8 cellular contexts compared by ENCODE assay signal in the genomic region with DNA sequence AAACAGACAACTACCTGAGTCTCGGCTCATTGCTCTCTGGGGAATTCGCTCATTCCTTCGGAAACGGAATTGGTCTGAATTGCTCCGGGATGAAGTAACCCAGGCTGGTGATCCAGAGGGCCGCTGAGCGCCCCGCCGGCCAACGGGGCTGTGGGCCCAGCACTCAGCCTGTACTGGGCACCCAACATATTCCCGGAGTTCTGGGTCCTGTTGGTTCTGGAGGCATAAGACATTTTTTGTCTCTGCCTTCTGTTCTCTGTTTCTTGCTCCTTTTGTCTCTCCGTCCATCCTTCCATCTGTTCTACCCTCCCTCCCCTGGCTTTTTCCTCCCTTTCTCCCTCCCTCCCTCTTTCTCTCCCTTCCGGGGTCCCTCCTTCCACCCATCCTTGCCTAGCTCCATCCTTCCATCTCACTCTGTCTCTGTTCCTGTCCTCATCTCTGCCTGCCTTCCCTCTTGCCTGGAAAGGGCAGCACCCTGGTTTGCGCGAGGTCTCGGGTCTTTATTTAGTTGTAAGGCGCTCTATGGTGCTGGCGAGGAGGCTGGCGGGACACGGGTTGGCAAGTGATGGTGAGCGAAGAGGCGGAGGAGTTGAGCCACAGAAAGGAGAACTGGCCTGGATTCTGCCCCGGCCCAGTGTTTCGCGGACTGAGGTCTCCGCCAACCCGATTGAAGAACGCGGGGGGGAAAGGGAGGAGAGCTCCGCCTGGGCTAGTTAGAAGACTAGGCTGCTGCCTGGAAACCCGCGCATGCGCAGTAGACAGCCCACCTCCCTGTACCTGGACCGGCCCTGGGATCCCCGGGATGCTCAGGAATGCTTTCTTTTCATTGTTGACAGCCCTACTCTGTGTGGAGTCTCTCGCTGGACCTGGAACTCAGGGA.
A peak's percentile ranks its signal among the peaks of the same experiment; 100 is the strongest.
DNase-seq lines count a peak whose midpoint lies in the region; ATAC-seq, FAIRE-seq and TF ChIP-seq lines count a peak whose summit lies in the region.

No MANE protein-coding gene starts in this region.

- intact Hi-C loops in HepG2 (cut with micrococcal nuclease; ENCODE audit: unreplicated experiment) = no loop called here

- no peak overlapping the region for H3K4me2 ChIP-seq in HepG2 (ENCODE audit: low read depth, low read length)

- H3K4me3 ChIP-seq in coronary artery (peak overlapping the region; percentile 57), HepG2 (replicated peaks in 1 of 3; ENCODE audit: insufficient read depth in 1 of 3, low read depth in 2 of 3, low read length in 3 of 3) (no peak overlapping the region)

- no peak for TF ChIP-seq RAD21 in HepG2 (CRISPR knock-in tag; IDR thresholded peaks at IDR 0.05)

- no peaks in the 10 kb centered on the region for H3K79me2 ChIP-seq in HepG2 (ENCODE audit: insufficient read depth, low read length)

- H3K9ac ChIP-seq in HepG2 (ENCODE audit: insufficient read depth, low read depth, low read length) = no peak overlapping the region

- CTCF ChIA-PET in HepG2 (lab: Yijun Ruan, JAX; ENCODE audit: low intra/inter-chr PET ratio, low total read pairs) = no interaction called here

- TF ChIP-seq CTCF in coronary artery (IDR thresholded peaks at IDR 0.05) (no peak), HepG2 (CRISPR knock-in tag; IDR thresholded peaks at IDR 0.05) (no peak)

- peak; percentile 62 for DNase-seq in activated CD4-positive, CD25-positive, alpha-beta regulatory T cell treated with anti-CD3 and anti-CD28 coated beads, Interleukin-2, amount 50 U/mL, for 72 hours
- DNase-seq in coronary artery (ENCODE audit: low spot score) (peak; percentile 91), HepG2 (ENCODE audit: low spot score) (peak; percentile 70), C1 segment of cervical spinal cord (lab: John Stamatoyannopoulos, UW) (no peak)
- peak; percentile 59 to 72 for DNase-seq in stimulated activated CD4-positive, alpha-beta T cell treated with anti-CD3 and anti-CD28 coated beads, Interleukin-4, amount 100 ng/mL, for 48 hours (ENCODE audit: low read depth in 2 of 2)
- no peak for DNase-seq in stimulated activated naive CD4-positive, alpha-beta T cell (lab: John Stamatoyannopoulos, UW)

- no peak for TF ChIP-seq POLR2A in HepG2 (IDR thresholded peaks at IDR 0.05; ENCODE audit: insufficient read depth in 1 of 2, low read depth in 2 of 2, low read length in 2 of 2)

- H4K20me1 ChIP-seq in HepG2 (ENCODE audit: insufficient read depth, low read length) = no peaks in the 10 kb centered on the region

- in situ Hi-C loops in HepG2 (cut with HindIII; ENCODE audit: extremely low pct_ligation_motif_present, low pct_unique_long_range_greater_than_20kb) = no loop called here

- no peaks in the 10 kb centered on the region; a peak in 1 of 5 replicates for H3K27me3 ChIP-seq in HepG2 (ENCODE audit: control insufficient read depth in 1 of 2, insufficient read depth in 2 of 2, low read length in 2 of 2)

- peaks cover 15% of the 10 kb centered on the region; the same call in 1 of the 2 replicates for H3K9me3 ChIP-seq in HepG2 (ENCODE audit: low read length)

- POLR2A ChIA-PET in HepG2 (lab: Yijun Ruan, JAX) = interaction anchor here (1.4 to 1.6 kb wide), 2 partner anchors 1014 to 1017 kb away, joined by 5 to 6 read pairs; no protein-coding TSS in a partner anchor

- TSS peak; percentile 66 for BruUV-seq in HepG2 (replicated peaks; lab: Mats Ljungman, UMichigan)

- H3K27ac ChIP-seq in coronary artery (no peak overlapping the region), HepG2 (ENCODE audit: extremely low read length, insufficient read depth, low read length) (no peak overlapping the region)

- H3K36me3 ChIP-seq in HepG2 (replicated peaks in 1 of 2; ENCODE audit: control insufficient read depth in 1 of 2, insufficient read depth in 2 of 2, low read length in 2 of 2) = no peaks in the 10 kb centered on the region

- no peak overlapping the region for H2AFZ ChIP-seq in HepG2 (ENCODE audit: low read length)

- peak; percentile 63 for ATAC-seq in GM18868 (IDR thresholded peaks at IDR 0.05; ENCODE audit: unreplicated experiment)
- ATAC-seq in HG03066 (IDR thresholded peaks at IDR 0.05; ENCODE audit: low read depth, unreplicated experiment) = peak; percentile 74
- peak; percentile 90 for ATAC-seq in HepG2

- no peaks in the 10 kb centered on the region for H3K4me1 ChIP-seq in HepG2 (ENCODE audit: insufficient read depth, low read length)

- FAIRE-seq in HepG2 (lab: Jason Lieb, UNC) = no peak

- TF ChIP-seq EP300 in HepG2 (IDR thresholded peaks at IDR 0.05; ENCODE audit: low read depth in 2 of 2, low read length in 2 of 2) (no peak), HepG2 (CRISPR knock-in tag; IDR thresholded peaks at IDR 0.05; ENCODE audit: borderline replicate concordance) (no peak)

- WGBS in HepG2 (ENCODE audit: low lambda C conversion rate) = 45% methylated on average over 36 of the region's 36 CpGs

TF ChIP-seq in HepG2, 621 proteins besides CTCF, POLR2A, EP300 and RAD21:
- TF ChIP-seq FOXP4 (CRISPR knock-in tag; IDR thresholded peaks at IDR 0.05) (no peak), NR3C1 (CRISPR knock-in tag; IDR thresholded peaks at IDR 0.05) (no peak), TBX3 (IDR thresholded peaks at IDR 0.05; ENCODE audit: borderline replicate concordance) (no peak), GABPA (IDR thresholded peaks at IDR 0.05; ENCODE audit: low read depth, low read length) (no peak), GABPA (CRISPR knock-in tag; IDR thresholded peaks at IDR 0.05; ENCODE audit: low read depth) (no peak)

Comparison
In these comparisons a context has a peak if more than half of its experiments do, and no peak if none do; other contexts are left out.
1. DNase-seq: peak in activated CD4-positive, CD25-positive, alpha-beta regulatory T cell treated with anti-CD3 and anti-CD28 coated beads, Interleukin-2, amount 50 U/mL, for 72 hours (single experiment), coronary artery (single experiment), HepG2 (single experiment) and stimulated activated CD4-positive, alpha-beta T cell treated with anti-CD3 and anti-CD28 coated beads, Interleukin-4, amount 100 ng/mL, for 48 hours (2 of 2); none in C1 segment of cervical spinal cord (0 of 14) and stimulated activated naive CD4-positive, alpha-beta T cell (0 of 6).
2. Peak in every context shown above with its lines, with median percentiles within 50 percentile points of each other: ATAC-seq.